In genomic region chr16:16331466-16331865, GRCh38 we compare ENCODE assay signal across 8 cellular contexts. TPM values are rescaled to one million over a fixed set of nuclear protein-coding genes. Genes with fewer than 3 reads are reported as not detected.
DNase-seq lines count a peak whose midpoint lies in the region; ATAC-seq and TF ChIP-seq lines count a peak whose summit lies in the region.
"Not testable (repeated sequence)": the region's sequence is repeated elsewhere in the genome, so short reads cannot be mapped to it uniquely, and the experiment has no call there.
"Had no signal": no experiment of that assay in that cellular context is flagged by ENCODE, and none has a peak within 500 bp of the region (broad histone marks: within the 10 kb centered on the region; RNA-seq: fewer than 3 reads in every experiment).

No MANE protein-coding gene starts in this region.

- not testable (repeated sequence) for H3K4me1 ChIP-seq in mammary epithelial cell (ENCODE audit: insufficient read depth, low read length); heart left ventricle; stomach

- not testable (repeated sequence) for H3K27ac ChIP-seq in mammary epithelial cell (ENCODE audit: insufficient read depth, low read depth, low read length); heart left ventricle; stomach

- not testable (repeated sequence) for H3K36me3 Mint-ChIP-seq in CD14-positive monocyte

- not testable (repeated sequence) for H3K4me3 Mint-ChIP-seq in CD14-positive monocyte

- ATAC-seq in heart left ventricle, left lobe of liver: not testable (repeated sequence)

- not testable (repeated sequence) for H3K27me3 ChIP-seq in mammary epithelial cell (ENCODE audit: insufficient read depth, low read length); heart left ventricle; stomach

- not testable (repeated sequence) for H3K27me3 Mint-ChIP-seq in CD14-positive monocyte (ENCODE audit: low read depth in 3 of 3)

- H3K9me3 Mint-ChIP-seq in CD14-positive monocyte, result not testable (repeated sequence)

- H3K4me2 ChIP-seq in mammary epithelial cell (ENCODE audit: insufficient read depth, low read depth, low read length), result not testable (repeated sequence)

- not testable (repeated sequence) for TF ChIP-seq CTCF in CD14-positive monocyte (IDR thresholded peaks at IDR 0.05); mammary epithelial cell (conservative IDR thresholded peaks at IDR 0.05 in 1 of 2, IDR thresholded peaks at IDR 0.05 in 1 of 2; ENCODE audit: extremely low read depth in 1 of 2, insufficient read depth in 1 of 2, low read depth in 1 of 2, low read length in 2 of 2); heart left ventricle (IDR thresholded peaks at IDR 0.05); stomach (IDR thresholded peaks at IDR 0.05)

- H2AFZ ChIP-seq in mammary epithelial cell (ENCODE audit: low read depth, low read length), result not testable (repeated sequence)

- not testable (repeated sequence) for H3K4me3 ChIP-seq in mammary epithelial cell (replicated peaks in 1 of 3; ENCODE audit: insufficient read depth in 1 of 3, low read depth in 2 of 3, low read length in 3 of 3); heart left ventricle; stomach

- dilution Hi-C loops in mammary epithelial cell (cut with HindIII; ENCODE audit: low sequenced_read_pairs), result not testable (repeated sequence)

- H3K9me3 ChIP-seq in mammary epithelial cell (replicated peaks; ENCODE audit: insufficient read depth, low read length); heart left ventricle; stomach: not testable (repeated sequence)

- intact Hi-C loops in CD14-positive monocyte (cut with micrococcal nuclease); mammary epithelial cell (cut with micrococcal nuclease); heart left ventricle (cut with DNase I); posterior vena cava (cut with DNase I); stomach (cut with DNase I; ENCODE audit: low total_unique reads): not testable (repeated sequence)

- H3K79me2 ChIP-seq in mammary epithelial cell (ENCODE audit: insufficient read depth, low read length), result not testable (repeated sequence)

- CTCF ChIA-PET in mammary epithelial cell (lab: Charles Lee; ENCODE audit: low non-redundant PET), result not testable (repeated sequence)

- H4K20me1 ChIP-seq in mammary epithelial cell (ENCODE audit: insufficient read depth, low read length), result not testable (repeated sequence)

- not testable (repeated sequence) for H3K36me3 ChIP-seq in mammary epithelial cell (ENCODE audit: insufficient read depth, low read length); heart left ventricle; stomach

- in situ Hi-C loops in mammary epithelial cell (cut with MboI; ENCODE audit: low sequenced_read_pairs in 2 of 2), result not testable (repeated sequence)

- TF ChIP-seq EP300 in stomach (IDR thresholded peaks at IDR 0.05), result not testable (repeated sequence)

- H3K4me1 Mint-ChIP-seq in CD14-positive monocyte, result not testable (repeated sequence)

- peak; percentile 28 for DNase-seq in CD14-positive monocyte (ENCODE audit: low spot score)
- peak; percentile 7 for DNase-seq in activated CD4-positive, alpha-beta T cell treated with anti-CD3 and anti-CD28 coated beads for 1 hour
- DNase-seq in mammary epithelial cell, result not testable (repeated sequence)
- DNase-seq in heart left ventricle, result peak in 3 of 5 donors; percentile 3 to 28 (median 13)
- peak; percentile 18 for DNase-seq in left lobe of liver (ENCODE audit: low spot score)
- DNase-seq in posterior vena cava (ENCODE audit: low spot score), result peak; percentile 32
- peak; percentile 21 for DNase-seq in stomach

- no CpG with 5 or more reads among the region's 23 CpGs for WGBS in mammary epithelial cell (ENCODE audit: low coverage, missing lambda C conversion rate)
- WGBS in heart left ventricle, 4 donors, result 83 to 96% (median 87%) methylated on average over 6 to 13 of the region's 23 CpGs; no CpG with 5 or more reads in 1 of the 4 donors
- WGBS in stomach, 5 donors, result 85 to 97% (median 95%) methylated on average over 8 to 10 of the region's 23 CpGs; no CpG with 5 or more reads in 2 of the 5 donors

- not testable (repeated sequence) for H3K27ac Mint-ChIP-seq in CD14-positive monocyte

- not testable (repeated sequence) for TF ChIP-seq POLR2A in heart left ventricle (IDR thresholded peaks at IDR 0.05); stomach (IDR thresholded peaks at IDR 0.05)

- TSS peak; percentile 17 for BruUV-seq in mammary epithelial cell (replicated peaks; lab: Mats Ljungman, UMichigan)

- H3K9ac ChIP-seq in mammary epithelial cell (ENCODE audit: insufficient read depth, low read length), result not testable (repeated sequence)

RNA-seq across cellular contexts. Expression of gene NPIPA7, which starts 47.5 kb away (rescaled TPM):
- polyA plus RNA-seq in CD14-positive monocyte (not detected), mammary epithelial cell (24.2 TPM), heart left ventricle (1 to 10 TPM; 3.5 to 5.2 TPM), stomach (10 to 100 TPM in 2 of 3 donors, 1 to 10 TPM in 1; 7.0 to 34.8 (median 16.2) TPM)
- total RNA-seq in mammary epithelial cell (10 to 100 TPM in 1 of 2 donors, 1 to 10 TPM in 1; 2.5 to 10.9 TPM), heart left ventricle (1 to 10 TPM in 7 of 9 donors, under 1 TPM in 2; 0.21 to 5.2 (median 1.7) TPM), left lobe of liver (2.4 TPM), posterior vena cava (10 to 100 TPM in 1 of 2 donors, 1 to 10 TPM in 1; 4.5 to 15.9 TPM), stomach (10 to 100 TPM in 2 of 5 donors, 1 to 10 TPM in 1, not detected in 2; 2.3 to 84.8 (median 15.6) TPM)
- polyA minus RNA-seq in mammary epithelial cell, result not detected
- polyA plus RNA-seq: CD4-positive, CD25-positive, alpha-beta regulatory T cell had no signal
